Comparison of ENCODE assay signal across 8 cellular contexts in the genomic region with DNA sequence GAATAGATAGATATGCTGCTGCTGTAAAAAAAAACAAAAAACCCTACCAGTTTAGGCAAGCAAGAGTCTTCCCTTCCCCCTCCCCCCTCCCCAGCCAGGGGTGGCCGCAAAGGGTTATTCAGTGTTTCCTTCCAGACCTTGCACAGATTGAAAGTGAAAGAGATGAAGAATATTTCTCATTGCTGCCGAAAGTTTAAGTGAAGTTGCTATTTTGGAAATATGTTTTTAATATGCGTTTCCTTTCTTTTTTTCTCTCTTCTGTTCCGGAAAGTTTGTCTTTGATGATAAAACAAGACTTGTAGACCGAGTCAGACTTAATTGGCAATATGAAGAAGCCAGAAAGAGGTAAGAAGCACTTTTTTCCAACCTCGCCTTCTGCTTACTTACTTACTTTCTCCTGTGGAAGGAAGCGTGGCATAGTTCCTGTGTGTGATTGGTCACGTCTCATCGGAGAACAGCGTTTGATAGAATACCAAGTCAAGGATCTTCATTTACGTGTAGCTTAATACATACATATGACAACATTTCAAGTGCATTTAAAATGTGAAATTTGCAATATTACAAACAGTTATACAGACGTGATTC. TPM values are rescaled to one million over a fixed set of nuclear protein-coding genes. Genes with fewer than 3 reads are reported as not detected.
A peak's percentile ranks its signal among the peaks of the same experiment; 100 is the strongest.
DNase-seq lines count a peak whose midpoint lies in the region; ATAC-seq and TF ChIP-seq lines count a peak whose summit lies in the region.

No MANE protein-coding gene starts in this region.

- peak overlapping the region; percentile 79 for H3K4me3 Mint-ChIP-seq in activated T-helper 1 cell treated with anti-CD3 and anti-CD28 coated beads, Interleukin-12 subunit alpha, Interleukin-12 subunit beta, Interleukin-2, Interleukin-4 antibody, amounts not matched to agents 30 ng/mL and 10 ng/mL and 1 ng/mL, durations not matched to agents 14 hours and 24 hours and 36 hours
- H3K4me3 Mint-ChIP-seq in natural killer cell: peak overlapping the region; percentile 91

- no peaks in the 10 kb centered on the region for H3K27me3 Mint-ChIP-seq in activated T-helper 1 cell treated with anti-CD3 and anti-CD28 coated beads, Interleukin-12 subunit alpha, Interleukin-12 subunit beta, Interleukin-2, Interleukin-4 antibody, amounts not matched to agents 30 ng/mL and 10 ng/mL and 1 ng/mL, durations not matched to agents 14 hours and 24 hours and 36 hours (ENCODE audit: insufficient read depth)
- H3K27me3 Mint-ChIP-seq in natural killer cell (ENCODE audit: low read depth in 2 of 2): no peaks in the 10 kb centered on the region

- TF ChIP-seq CTCF in natural killer cell (IDR thresholded peaks at IDR 0.05): no peak

- no peaks in the 10 kb centered on the region for H3K9me3 Mint-ChIP-seq in activated T-helper 1 cell treated with anti-CD3 and anti-CD28 coated beads, Interleukin-12 subunit alpha, Interleukin-12 subunit beta, Interleukin-2, Interleukin-4 antibody, amounts not matched to agents 30 ng/mL and 10 ng/mL and 1 ng/mL, durations not matched to agents 14 hours and 24 hours and 36 hours
- H3K9me3 Mint-ChIP-seq in natural killer cell: no peaks in the 10 kb centered on the region

- peak overlapping the region; percentile 87 for H3K27ac Mint-ChIP-seq in activated T-helper 1 cell treated with anti-CD3 and anti-CD28 coated beads, Interleukin-12 subunit alpha, Interleukin-12 subunit beta, Interleukin-2, Interleukin-4 antibody, amounts not matched to agents 30 ng/mL and 10 ng/mL and 1 ng/mL, durations not matched to agents 14 hours and 24 hours and 36 hours
- peak overlapping the region; percentile 88 to 94 for H3K27ac Mint-ChIP-seq in natural killer cell

- intact Hi-C loops in activated T-helper 1 cell treated with anti-CD3 and anti-CD28 coated beads, Interleukin-12 subunit alpha, Interleukin-12 subunit beta, Interleukin-2, Interleukin-4 antibody, amounts not matched to agents 30 ng/mL and 10 ng/mL and 1 ng/mL, durations not matched to agents 14 hours and 24 hours and 36 hours (cut with micrococcal nuclease): loop anchor here (1.0 to 10.0 kb wide), 9 partner anchors 9 to 1666 kb away; no protein-coding TSS in a partner anchor
- intact Hi-C loops in natural killer cell (cut with micrococcal nuclease): no loop called here

- ATAC-seq in HG03196 (IDR thresholded peaks at IDR 0.05; ENCODE audit: unreplicated experiment) (peak; percentile 77), natural killer cell (peak; percentile 83 to 93 (median 84))

- DNase-seq in NK-92 treated with Interleukin-12 subunit alpha and Interleukin-12 subunit beta, amount 100 ng/mL, for 24 hours (lab: John Stamatoyannopoulos, UW): peak; percentile 32
- no peak for DNase-seq in NK-92 (lab: John Stamatoyannopoulos, UW; ENCODE audit: unreplicated experiment)
- DNase-seq in activated T-helper 1 cell treated with anti-CD3 and anti-CD28 coated beads, Interleukin-12 subunit alpha, Interleukin-12 subunit beta, Interleukin-2, Interleukin-4 antibody, amounts not matched to agents 30 ng/mL and 10 ng/mL and 1 ng/mL, durations not matched to agents 14 hours and 24 hours and 36 hours (ENCODE audit: low spot score): peak; percentile 53
- no peak for DNase-seq in natural killer cell
- DNase-seq in NCI-H1930 (lab: John Stamatoyannopoulos, UW): no peak
- no peak for DNase-seq in SKM-1 (lab: John Stamatoyannopoulos, UW; ENCODE audit: unreplicated experiment)
- DNase-seq in hepatic stellate cell (ENCODE audit: low spot score): no peak

- peaks cover 39% of the 10 kb centered on the region for H3K36me3 Mint-ChIP-seq in activated T-helper 1 cell treated with anti-CD3 and anti-CD28 coated beads, Interleukin-12 subunit alpha, Interleukin-12 subunit beta, Interleukin-2, Interleukin-4 antibody, amounts not matched to agents 30 ng/mL and 10 ng/mL and 1 ng/mL, durations not matched to agents 14 hours and 24 hours and 36 hours (ENCODE audit: low read depth)
- H3K36me3 Mint-ChIP-seq in natural killer cell: no peaks in the 10 kb centered on the region

- H3K4me1 Mint-ChIP-seq in activated T-helper 1 cell treated with anti-CD3 and anti-CD28 coated beads, Interleukin-12 subunit alpha, Interleukin-12 subunit beta, Interleukin-2, Interleukin-4 antibody, amounts not matched to agents 30 ng/mL and 10 ng/mL and 1 ng/mL, durations not matched to agents 14 hours and 24 hours and 36 hours (ENCODE audit: low read depth): peaks cover 34% of the 10 kb centered on the region
- peaks cover 11 to 28% of the 10 kb centered on the region in 2 donors for H3K4me1 Mint-ChIP-seq in natural killer cell

RNA-seq across cellular contexts. Expression of a gene that starts 58.4 kb away (rescaled TPM):
- not detected in 2 replicates for total RNA-seq in activated T-helper 1 cell treated with anti-CD3 and anti-CD28 coated beads, Interleukin-12 subunit alpha, Interleukin-12 subunit beta, Interleukin-2, Interleukin-4 antibody, amounts not matched to agents 30 ng/mL and 10 ng/mL and 1 ng/mL, durations not matched to agents 14 hours and 24 hours and 36 hours
- under 1 TPM; 0.05 to 0.66 (median 0.23) TPM for total RNA-seq in natural killer cell

Comparison
In these comparisons a context has a peak if more than half of its experiments do, and no peak if none do; other contexts are left out.
1. DNase-seq: peak in NK-92 treated with Interleukin-12 subunit alpha and Interleukin-12 subunit beta, amount 100 ng/mL, for 24 hours (single experiment) and activated T-helper 1 cell treated with anti-CD3 and anti-CD28 coated beads, Interleukin-12 subunit alpha, Interleukin-12 subunit beta, Interleukin-2, Interleukin-4 antibody, amounts not matched to agents 30 ng/mL and 10 ng/mL and 1 ng/mL, durations not matched to agents 14 hours and 24 hours and 36 hours (single experiment); none in NK-92 (single experiment), natural killer cell (single experiment), NCI-H1930 (0 of 2), SKM-1 (single experiment) and hepatic stellate cell (single experiment).